Comparison of ENCODE assay signal across 24 cellular contexts in genomic region chr2:105087273-105087672, GRCh38. TPM values are rescaled to one million over a fixed set of nuclear protein-coding genes. Genes with fewer than 3 reads are reported as not detected.
DNase-seq lines count a peak whose midpoint lies in the region; ATAC-seq lines count a peak whose summit lies in the region.
"Had no signal": no experiment of that assay in that cellular context is flagged by ENCODE, and none has a peak within 500 bp of the region (broad histone marks: within the 10 kb centered on the region; RNA-seq: fewer than 3 reads in every experiment).

No MANE protein-coding gene starts in this region.

- H3K27me3 ChIP-seq in BLaER1 treated with 17β-estradiol and CSF1 and Interleukin-3, amounts not matched to agents 10 nM and 100 nM: no peaks in the 10 kb centered on the region
- H3K27me3 ChIP-seq: heart right ventricle, MG63, stomach had no signal

- no peak overlapping the region for H3K27ac ChIP-seq in BLaER1 treated with 17β-estradiol and CSF1 and Interleukin-3, amounts not matched to agents 10 nM and 100 nM
- H3K27ac ChIP-seq: heart right ventricle, stomach had no signal

- no peak overlapping the region for H3K4me3 Mint-ChIP-seq in activated T-cell treated with anti-CD3 and anti-CD28 coated beads, Interleukin-2, amount 50 U/mL, for 24 hours
- H3K4me3 Mint-ChIP-seq: GM23338 had no signal

- H3K9me3 ChIP-seq in BLaER1 treated with 17β-estradiol and CSF1 and Interleukin-3, amounts not matched to agents 10 nM and 100 nM (replicated peaks in 1 of 11): no peaks in the 10 kb centered on the region; a peak in 2 of 22 replicates
- H3K9me3 ChIP-seq: heart right ventricle, MG63, mucosa of descending colon, stomach had no signal

- no peak overlapping the region for H3K9ac ChIP-seq in BLaER1 treated with 17β-estradiol and CSF1 and Interleukin-3, amounts not matched to agents 10 nM and 100 nM

- H3K4me1 ChIP-seq in BLaER1 treated with 17β-estradiol and CSF1 and Interleukin-3, amounts not matched to agents 10 nM and 100 nM: peaks cover 0 to 18% (median 13%) of the 10 kb centered on the region in 10 experiments; a peak in 14 of 20 replicates
- H3K4me1 ChIP-seq: heart right ventricle, stomach had no signal

- H3K9me3 Mint-ChIP-seq in activated T-cell treated with anti-CD3 and anti-CD28 coated beads, Interleukin-2, amount 50 U/mL, for 24 hours: no peaks in the 10 kb centered on the region
- H3K9me3 Mint-ChIP-seq: GM23338 had no signal

- no peak overlapping the region for H3K27ac Mint-ChIP-seq in activated T-cell treated with anti-CD3 and anti-CD28 coated beads, Interleukin-2, amount 50 U/mL, for 24 hours

- ATAC-seq in GM18868 (IDR thresholded peaks at IDR 0.05; ENCODE audit: unreplicated experiment) (peak; percentile 85), HG03025 (IDR thresholded peaks at IDR 0.05; ENCODE audit: low FRiP score, unreplicated experiment) (peak; percentile 55), HG03095 (IDR thresholded peaks at IDR 0.05; ENCODE audit: unreplicated experiment) (no peak)
- ATAC-seq: GM23338, heart right ventricle, left ventricle myocardium superior, mucosa of descending colon had no signal

- peaks cover 17% of the 10 kb centered on the region for H3K4me1 Mint-ChIP-seq in activated T-cell treated with anti-CD3 and anti-CD28 coated beads, Interleukin-2, amount 50 U/mL, for 24 hours (ENCODE audit: low read depth)
- H3K4me1 Mint-ChIP-seq: GM23338 had no signal

- H3K4me2 ChIP-seq in BLaER1 treated with 17β-estradiol and CSF1 and Interleukin-3, amounts not matched to agents 10 nM and 100 nM: peak overlapping the region in 7 of 11 experiments; percentile 8 to 59 (median 35); a peak in 13 of 22 replicates
- H3K4me2 ChIP-seq: GM23338, smooth muscle cell had no signal

- H3K4me3 ChIP-seq in BLaER1 treated with 17β-estradiol and CSF1 and Interleukin-3, amounts not matched to agents 10 nM and 100 nM: no peak overlapping the region
- H3K4me3 ChIP-seq: GM23338, heart right ventricle, MG63, mucosa of descending colon, smooth muscle cell, stomach had no signal

- peaks cover 45% of the 10 kb centered on the region for H3K36me3 Mint-ChIP-seq in activated T-cell treated with anti-CD3 and anti-CD28 coated beads, Interleukin-2, amount 50 U/mL, for 24 hours (ENCODE audit: low read depth)

- peak; percentile 20 for DNase-seq in RPMI8226
- DNase-seq in activated T-cell treated with anti-CD3 and anti-CD28 coated beads, Interleukin-2, amount 50 U/mL, for 24 hours: no peak
- DNase-seq in AG08396 (ENCODE audit: low spot score): no peak
- no peak for DNase-seq in occipital lobe (lab: John Stamatoyannopoulos, UW)
- DNase-seq: activated effector memory CD4-positive, alpha-beta T cell treated with anti-CD3 and anti-CD28 coated beads, Interleukin-2, amount 50 U/mL, for 16 hours; heart right ventricle; IMR-90; left ventricle myocardium superior; MG63; mucosa of descending colon; NCI-H1436 treated with DMSO at 0.1 percent for 48 hours; NCI-H2171; NCI-H526; SHP77; stimulated activated CD4-positive, alpha-beta T cell treated with anti-CD3 and anti-CD28 coated beads, Interleukin-2, amount 100 ng/mL, for 48 hours; stomach; SW 1271; trophoblast cell had no signal

- H3K36me3 ChIP-seq in BLaER1 treated with 17β-estradiol and CSF1 and Interleukin-3, amounts not matched to agents 10 nM and 100 nM: peaks cover 4 to 43% (median 19%) of the 10 kb centered on the region in 11 experiments; a peak in 17 of 22 replicates
- H3K36me3 ChIP-seq: MG63 had no signal

- H4K20me1 ChIP-seq in BLaER1 treated with 17β-estradiol and CSF1 and Interleukin-3, amounts not matched to agents 10 nM and 100 nM: no peaks in the 10 kb centered on the region

- H3K27me3 Mint-ChIP-seq in activated T-cell treated with anti-CD3 and anti-CD28 coated beads, Interleukin-2, amount 50 U/mL, for 24 hours: no peaks in the 10 kb centered on the region

RNA-seq across cellular contexts. Expression of gene MRPS9, which starts 49.4 kb away (rescaled TPM):
- total RNA-seq in occipital lobe: 15.1 TPM
